ENCODE assay signal across 7 cellular contexts in genomic region chr19:35029737-35030256, GRCh38. TPM values are rescaled to one million over a fixed set of nuclear protein-coding genes. Genes with fewer than 3 reads are reported as not detected.
DNase-seq lines count a peak whose midpoint lies in the region; ATAC-seq, FAIRE-seq and TF ChIP-seq lines count a peak whose summit lies in the region.

No MANE protein-coding gene starts in this region.

- H4K20me1 ChIP-seq in H9 (ENCODE audit: control insufficient read depth, insufficient read depth, insufficient read length) (no peaks in the 10 kb centered on the region), SU-DHL-6 (ENCODE audit: low read depth, low read length) (no peaks in the 10 kb centered on the region)

- H3K79me2 ChIP-seq in H9 (ENCODE audit: insufficient read depth, low read length) (no peaks in the 10 kb centered on the region), SU-DHL-6 (ENCODE audit: insufficient read depth, low read length) (no peaks in the 10 kb centered on the region)

- H3T11ph ChIP-seq in H9 (ENCODE audit: low read length), result no peak overlapping the region

- H3K4ac ChIP-seq in H9 (ENCODE audit: low read depth, low read length), result no peak overlapping the region

- DNase-seq in H9 (peak; percentile 52), heart left ventricle (no peak), GM19239 (ENCODE audit: insufficient read length, low spot score) (no peak), Ammon's horn (ENCODE audit: low spot score) (no peak), dermis blood vessel endothelial cell (no peak)

- H2AFZ ChIP-seq in H9 (ENCODE audit: low read length) (no peak overlapping the region), SU-DHL-6 (ENCODE audit: low read depth, low read length, severe bottlenecking) (no peak overlapping the region)

- no peak for TF ChIP-seq POLR2A in heart left ventricle (IDR thresholded peaks at IDR 0.05)

- TF ChIP-seq CTCF in H9 (conservative IDR thresholded peaks at IDR 0.05) (no peak), SU-DHL-6 (IDR thresholded peaks at IDR 0.05; ENCODE audit: insufficient read depth, low read length, poor library complexity, severe bottlenecking) (no peak), heart left ventricle (IDR thresholded peaks at IDR 0.05) (no peak)

- H3K27ac Mint-ChIP-seq in H9, result no peak overlapping the region

- no peak overlapping the region for H2AK5ac ChIP-seq in H9 (ENCODE audit: insufficient read length, low read length)

- no peak overlapping the region for H4K91ac ChIP-seq in H9 (ENCODE audit: insufficient read length, low read depth, low read length)

- H3K27ac ChIP-seq in H9 (ENCODE audit: insufficient read length, low read depth, low read length) (no peak overlapping the region), SU-DHL-6 (ENCODE audit: low read depth, low read length) (no peak overlapping the region), heart left ventricle (peak overlapping the region in 10 of 12 donors; percentile 42 to 77 (median 53)), skin epidermis (no peak overlapping the region)

- H3K27me3 ChIP-seq in H9 (ENCODE audit: insufficient read depth, low read length), result peaks cover 11% of the 10 kb centered on the region; the same call in 1 of the 2 replicates
- H3K27me3 ChIP-seq in SU-DHL-6 (ENCODE audit: low read length), result no peaks in the 10 kb centered on the region
- peaks cover 0 to 7% (median 0%) of the 10 kb centered on the region in 9 donors for H3K27me3 ChIP-seq in heart left ventricle

- FAIRE-seq in GM19239 (lab: Jason Lieb, UNC), result no peak

- H2BK5ac ChIP-seq in H9 (ENCODE audit: insufficient read length, low read length), result no peak overlapping the region

- H3K4me3 ChIP-seq in SU-DHL-6 (ENCODE audit: insufficient read depth, low read length, poor library complexity, severe bottlenecking), result no peak overlapping the region
- H3K4me3 ChIP-seq in heart left ventricle, result peak overlapping the region in 10 of 12 donors; percentile 42 to 81 (median 60)
- H3K4me3 ChIP-seq in skin epidermis, result peak overlapping the region; percentile 15 to 57 (median 33)

- no peaks in the 10 kb centered on the region; a peak in 1 of 5 replicates for H3K9me3 Mint-ChIP-seq in H9

- H3K4me2 ChIP-seq in H9 (ENCODE audit: insufficient read depth, insufficient read length, low read length) (peak overlapping the region; percentile 1), SU-DHL-6 (ENCODE audit: low read depth, low read length, poor library complexity, severe bottlenecking) (peak overlapping the region; percentile 30)

- H3K36me3 ChIP-seq in SU-DHL-6 (ENCODE audit: low read length) (no peaks in the 10 kb centered on the region), heart left ventricle (peaks cover 0 to 44% (median 32%) of the 10 kb centered on the region in 9 donors)

- peaks cover 15 to 17% of the 10 kb centered on the region in 2 experiments for H3K4me1 Mint-ChIP-seq in H9

- H4K5ac ChIP-seq in H9 (ENCODE audit: insufficient read length, low read depth, low read length), result no peak overlapping the region

- H4K8ac ChIP-seq in H9 (replicated peaks; ENCODE audit: insufficient read length, low read depth, low read length), result no peak overlapping the region

- no peak overlapping the region for H2BK120ac ChIP-seq in H9 (ENCODE audit: low read depth, low read length, poor library complexity, severe bottlenecking)

- peak overlapping the region; percentile 47 to 73 for H3K4me3 Mint-ChIP-seq in H9

- no peaks in the 10 kb centered on the region for H3F3A ChIP-seq in SU-DHL-6 (ENCODE audit: insufficient read depth)

- peaks cover 17 to 48% (median 35%) of the 10 kb centered on the region in 3 experiments; a peak in 6 of 7 replicates for H3K36me3 Mint-ChIP-seq in H9 (ENCODE audit: insufficient read depth in 1 of 3, low read depth in 3 of 3)

- H3K56ac ChIP-seq in H9 (ENCODE audit: insufficient read length, low read depth, low read length), result no peak overlapping the region

- no peak overlapping the region for H2BK12ac ChIP-seq in H9 (ENCODE audit: insufficient read length, low read depth, low read length)

- H3K9me3 ChIP-seq in H9 (ENCODE audit: control insufficient read depth, low read depth, low read length) (no peaks in the 10 kb centered on the region), SU-DHL-6 (ENCODE audit: insufficient read depth, low read length) (no peaks in the 10 kb centered on the region), heart left ventricle (no peaks in the 10 kb centered on the region)

- no peak overlapping the region for H3K14ac ChIP-seq in H9 (ENCODE audit: insufficient read depth, low read length)

- ATAC-seq in heart left ventricle, result peak in 2 of 4 donors; percentile 2 to 5

- WGBS in H9 (ENCODE audit: extremely low coverage, insufficient read length, low lambda C conversion rate), result no CpG with 5 or more reads among the region's 11 CpGs
- 17 to 29% (median 27%) methylated on average over 9 to 11 of the region's 11 CpGs for WGBS in heart left ventricle, 4 donors

- peaks cover 54% of the 10 kb centered on the region for H3K27me3 Mint-ChIP-seq in H9 (ENCODE audit: low read depth)

- no peak overlapping the region for H3K23ac ChIP-seq in H9 (ENCODE audit: insufficient read length, low read depth, low read length)

- peaks cover 8% of the 10 kb centered on the region for H3K23me2 ChIP-seq in H9 (ENCODE audit: insufficient read length, low read depth, low read length, poor library complexity, severe bottlenecking)

- H3K4me1 ChIP-seq in H9 (ENCODE audit: insufficient read depth, low read length), result no peaks in the 10 kb centered on the region
- H3K4me1 ChIP-seq in heart left ventricle, result peaks cover 0 to 22% (median 10%) of the 10 kb centered on the region in 12 donors

- no peak overlapping the region for H3K18ac ChIP-seq in H9 (ENCODE audit: insufficient read length, low read depth, low read length)

- intact Hi-C loops in heart left ventricle (cut with DNase I), result no loop called here

- no peaks in the 10 kb centered on the region for H3K9me2 ChIP-seq in SU-DHL-6 (replicated peaks; ENCODE audit: insufficient read depth, low read length)

- H3K9ac ChIP-seq in H9 (ENCODE audit: extremely low read depth, insufficient read length, low read length) (no peak overlapping the region), SU-DHL-6 (ENCODE audit: low read length) (no peak overlapping the region)

- no peak overlapping the region for H2BK20ac ChIP-seq in H9 (ENCODE audit: low read depth, low read length, poor library complexity, severe bottlenecking)

- no peak overlapping the region for H2BK15ac ChIP-seq in H9 (ENCODE audit: low read depth, low read length)

- H3K79me1 ChIP-seq in H9 (ENCODE audit: insufficient read depth, low read depth, low read length, poor library complexity, severe bottlenecking), result no peaks in the 10 kb centered on the region

RNA-seq across cellular contexts. Expression of gene SCN1B, which starts 0.5 kb away (rescaled TPM):
- total RNA-seq in H9 (2021) (3.8 TPM in 2 replicates), heart left ventricle (10 to 100 TPM; 22.1 to 68.3 (median 32.4) TPM), dermis blood vessel endothelial cell (6.5 and 15.9 TPM in 2 replicates)
- polyA plus RNA-seq in heart left ventricle, result 10 to 100 TPM; 19.7 to 64.4 TPM

RNA-seq across cellular contexts. Expression of gene HPN, which starts 11.7 kb away (rescaled TPM):
- 9.3 and 10.6 TPM in 2 replicates for total RNA-seq in H9 (2021)
- 10 to 100 TPM in 1 of 9 donors, 1 to 10 TPM in 8; 1.1 to 13.4 (median 3.3) TPM for total RNA-seq in heart left ventricle
- 1 to 10 TPM in 1 of 2 donors, under 1 TPM in 1; 0.80 to 1.4 TPM for polyA plus RNA-seq in heart left ventricle
- 0.09 and 0.17 TPM in 2 replicates for total RNA-seq in dermis blood vessel endothelial cell

RNA-seq across cellular contexts. Expression of gene GRAMD1A, which starts 29.7 kb away (rescaled TPM):
- total RNA-seq in H9 (2021), result 125 and 126 TPM in 2 replicates
- 10 to 100 TPM; 21.8 to 64.5 (median 29.0) TPM for total RNA-seq in heart left ventricle
- polyA plus RNA-seq in heart left ventricle, result 10 to 100 TPM; 31.3 to 36.3 TPM
- total RNA-seq in dermis blood vessel endothelial cell, result 48.5 and 56.0 TPM in 2 replicates

Comparison
In these comparisons a context has a peak if more than half of its experiments do, and no peak if none do; other contexts are left out.
1. H3K27ac ChIP-seq: peak in heart left ventricle (10 of 12); none in H9 (single experiment), SU-DHL-6 (single experiment) and skin epidermis (0 of 21).